10 cellular contexts compared by ENCODE assay signal in genomic region chr6:89299451-89299850, GRCh38. TPM values are rescaled to one million over a fixed set of nuclear protein-coding genes. Genes with fewer than 3 reads are reported as not detected.
DNase-seq lines count a peak whose midpoint lies in the region; ATAC-seq and TF ChIP-seq lines count a peak whose summit lies in the region.
"Had no signal": no experiment of that assay in that cellular context is flagged by ENCODE, and none has a peak within 500 bp of the region (broad histone marks: within the 10 kb centered on the region; RNA-seq: fewer than 3 reads in every experiment).

No MANE protein-coding gene starts in this region.

- no peaks in the 10 kb centered on the region for H3K27me3 Mint-ChIP-seq in mesothelial cell of epicardium (ENCODE audit: low read depth)
- H3K27me3 Mint-ChIP-seq: IgD-negative memory B cell had no signal

- H2BK20ac ChIP-seq in IMR-90 (ENCODE audit: low read depth, low read length), result no peak overlapping the region

- no peaks in the 10 kb centered on the region for H3K79me1 ChIP-seq in IMR-90 (ENCODE audit: low read depth in 1 of 2, low read length in 2 of 2)

- no peak overlapping the region for H2AK9ac ChIP-seq in IMR-90 (replicated peaks; ENCODE audit: low read depth, low read length, poor library complexity)

- H3K9me3 ChIP-seq in IMR-90 (ENCODE audit: control insufficient read depth, insufficient read depth, low read length), result no peaks in the 10 kb centered on the region; the same call in none of the 2 replicates

- no peak overlapping the region for H4K8ac ChIP-seq in IMR-90 (ENCODE audit: low read depth in 2 of 2, low read length in 2 of 2)

- no peak overlapping the region for H3K14ac ChIP-seq in IMR-90 (replicated peaks; ENCODE audit: low read depth, low read length)

- peaks cover 9% of the 10 kb centered on the region; the same call in 1 of the 2 replicates for H3K9me1 ChIP-seq in IMR-90 (ENCODE audit: insufficient read depth, low read length)

- no peak overlapping the region for H3K9ac ChIP-seq in IMR-90 (ENCODE audit: low read depth, low read length)

- no peak overlapping the region for H2AK5ac ChIP-seq in IMR-90 (ENCODE audit: low read depth, low read length)

- H4K20me1 ChIP-seq in IMR-90 (ENCODE audit: insufficient read depth, low read length), result peaks cover 5% of the 10 kb centered on the region; the same call in 1 of the 2 replicates

- no peak for TF ChIP-seq RAD21 in IMR-90 (IDR thresholded peaks at IDR 0.05; ENCODE audit: low read length)

- intact Hi-C loops in IMR-90 (cut with micrococcal nuclease), result no loop called here

- no peak overlapping the region for H3K23ac ChIP-seq in IMR-90 (ENCODE audit: low read depth, low read length)

- CTCF ChIA-PET in IMR-90 (lab: Yijun Ruan, JAX), result interaction anchor here (0.6 to 0.8 kb wide), 2 partner anchors 13 to 433 kb away, joined by 3 read pairs; no protein-coding TSS in a partner anchor

- no peaks in the 10 kb centered on the region; the same call in 1 of the 2 replicates for H3K36me3 ChIP-seq in GM06990 (ENCODE audit: control insufficient read depth, insufficient read depth, low read length)
- H3K36me3 ChIP-seq in IMR-90 (ENCODE audit: control insufficient read depth, insufficient read depth, low read length), result no peaks in the 10 kb centered on the region

- in situ Hi-C loops in IMR-90 (cut with MboI; ENCODE audit: low sequenced_read_pairs) (no loop called here), astrocyte of the spinal cord (cut with HindIII; ENCODE audit: low sequenced_read_pairs) (no loop called here)

- dilution Hi-C loops in IMR-90 (cut with HindIII; ENCODE audit: low sequenced_read_pairs, unreplicated experiment), result no loop called here

- H3K4me3 ChIP-seq in GM06990 (replicated peaks; ENCODE audit: low read depth, low read length) (no peak overlapping the region), IMR-90 (ENCODE audit: insufficient read depth, low read depth, low read length) (no peak overlapping the region), astrocyte of the spinal cord (ENCODE audit: low read depth, low read length) (no peak overlapping the region)

- H3K18ac ChIP-seq in IMR-90 (ENCODE audit: low read depth, low read length), result no peak overlapping the region

- H3K4me3 Mint-ChIP-seq in mesothelial cell of epicardium, result no peak overlapping the region

- H4K91ac ChIP-seq in IMR-90 (ENCODE audit: insufficient read depth, low read depth, low read length), result no peak overlapping the region

- WGBS in IMR-90 (ENCODE audit: extremely low coverage in 2 of 2, insufficient read length in 1 of 2), 2 experiments, result no CpG with 5 or more reads among the region's 7 CpGs

- TF ChIP-seq CTCF in GM06990 (IDR thresholded peaks at IDR 0.05; ENCODE audit: insufficient read depth, low read length, poor library complexity, severe bottlenecking) (peak; percentile 24), IMR-90 (conservative IDR thresholded peaks at IDR 0.05; ENCODE audit: low read depth, low read length) (0 out of 2 replicates have a peak, but pooled peaks have one; percentile 13), astrocyte of the spinal cord (IDR thresholded peaks at IDR 0.05; ENCODE audit: low read depth, low read length) (peak; percentile 17), mesothelial cell of epicardium (IDR thresholded peaks at IDR 0.05; ENCODE audit: unreplicated experiment) (no peak)

- H3K4ac ChIP-seq in IMR-90 (ENCODE audit: low read depth, low read length), result no peak overlapping the region

- no TSS peak for BruUV-seq in IMR-90 (replicated peaks; lab: Mats Ljungman, UMichigan)

- H3K27me3 ChIP-seq in GM06990 (replicated peaks; ENCODE audit: control insufficient read depth, insufficient read depth, low read length) (no peaks in the 10 kb centered on the region), IMR-90 (ENCODE audit: control insufficient read depth, insufficient read depth, low read length) (peaks cover 17% of the 10 kb centered on the region)

- no peak for TF ChIP-seq POLR2A in IMR-90 (IDR thresholded peaks at IDR 0.05; ENCODE audit: low read depth, low read length)

- peaks cover 2% of the 10 kb centered on the region for H3K36me3 Mint-ChIP-seq in mesothelial cell of epicardium

- ATAC-seq in IMR-90 (ENCODE audit: low read depth) (no peak), HG03108 (IDR thresholded peaks at IDR 0.05; ENCODE audit: unreplicated experiment) (no peak)

- no peak overlapping the region for H3K56ac ChIP-seq in IMR-90 (ENCODE audit: extremely low read depth, insufficient read depth, low read length)

- no peak overlapping the region for H2BK15ac ChIP-seq in IMR-90 (ENCODE audit: low read depth, low read length)

- H3K27ac ChIP-seq in IMR-90 (ENCODE audit: insufficient read depth, low read length), result no peak overlapping the region
- H3K27ac ChIP-seq: RWPE1 had no signal

- H3K27ac Mint-ChIP-seq in mesothelial cell of epicardium, result peak overlapping the region; percentile 93

- no peak overlapping the region for H4K5ac ChIP-seq in IMR-90 (ENCODE audit: low read depth, low read length)

- no peak overlapping the region for H2BK120ac ChIP-seq in IMR-90 (ENCODE audit: low read depth, low read length)

- H3K4me1 Mint-ChIP-seq in mesothelial cell of epicardium, result peaks cover 22% of the 10 kb centered on the region

- POLR2A ChIA-PET in IMR-90 (lab: Charles Lee; ENCODE audit: unreplicated experiment), result no interaction called here

- no peak overlapping the region for H2AFZ ChIP-seq in IMR-90 (replicated peaks; ENCODE audit: low read length, poor library complexity)

- no peak overlapping the region for H2BK5ac ChIP-seq in IMR-90 (ENCODE audit: low read depth, low read length, poor library complexity, severe bottlenecking)

- peaks cover 9% of the 10 kb centered on the region for H3K4me1 ChIP-seq in IMR-90 (ENCODE audit: control insufficient read depth, insufficient read depth, low read length)

- no peak for DNase-seq in GM06990 (ENCODE audit: extremely low read depth, insufficient read length)
- peak; percentile 24 for DNase-seq in IMR-90
- DNase-seq in astrocyte of the spinal cord (ENCODE audit: low read depth, low spot score), result no peak
- no peak for DNase-seq in mesothelial cell of epicardium (ENCODE audit: low spot score in 2 of 2, unreplicated experiment in 2 of 2)
- no peak for DNase-seq in hepatic stellate cell (ENCODE audit: low spot score)
- DNase-seq in activated CD4-positive, alpha-beta T cell treated with anti-CD3 and anti-CD28 coated beads, Interleukin-2, amount 50 U/mL, for 4 hours, result no peak
- DNase-seq: activated CD8-positive, alpha-beta memory T cell treated with anti-CD3 and anti-CD28 coated beads, Interleukin-2, amount 50 U/mL, for 48 hours had no signal

- H3K4me2 ChIP-seq in IMR-90 (ENCODE audit: low read depth, low read length), result no peak overlapping the region

- H3K9me3 Mint-ChIP-seq in mesothelial cell of epicardium, result peaks cover 8% of the 10 kb centered on the region

TF ChIP-seq in IMR-90, 13 proteins besides CTCF, POLR2A, EP300 and RAD21:
- TF ChIP-seq MXI1 (IDR thresholded peaks at IDR 0.05; ENCODE audit: borderline replicate concordance, low read depth, low read length) (no peak), RCOR1 (IDR thresholded peaks at IDR 0.05; ENCODE audit: insufficient replicate concordance, low read length) (no peak), NFE2L2 (IDR thresholded peaks at IDR 0.05; ENCODE audit: low read depth, low read length) (no peak), ELK1 (IDR thresholded peaks at IDR 0.05; ENCODE audit: borderline replicate concordance, low read depth, low read length) (no peak), CEBPB (IDR thresholded peaks at IDR 0.05; ENCODE audit: low read depth, low read length) (no peak), FOS (IDR thresholded peaks at IDR 0.05; ENCODE audit: low read depth, low read length) (no peak), MAFK (IDR thresholded peaks at IDR 0.05; ENCODE audit: low read depth, low read length) (no peak), BHLHE40 (IDR thresholded peaks at IDR 0.05; ENCODE audit: low read depth, low read length) (no peak), SMC3 (IDR thresholded peaks at IDR 0.05; ENCODE audit: low read depth, low read length) (no peak), CHD1 (IDR thresholded peaks at IDR 0.05; ENCODE audit: low read depth, low read length) (no peak), USF2 (IDR thresholded peaks at IDR 0.05; ENCODE audit: low read depth, low read length) (no peak), MAZ (IDR thresholded peaks at IDR 0.05; ENCODE audit: borderline replicate concordance, low read depth, low read length) (no peak), RFX5 (IDR thresholded peaks at IDR 0.05; ENCODE audit: low read depth, low read length) (no peak)
TF ChIP-seq in IMR-90: peak in this region for 0.

RNA-seq across cellular contexts. Expression of gene GABRR2, which starts 15.6 kb away (rescaled TPM):
- total RNA-seq in IMR-90 (2012; rRNA removed) (under 0.01 TPM in 1 of 2 replicates, not detected in the other), mesothelial cell of epicardium (0.75 to 1.3 TPM (median 0.87 TPM) in 3 replicates)
- 0.24 and 0.26 TPM in 2 replicates for polyA plus RNA-seq in IMR-90 (2012; rRNA removed)
- 0.16 TPM in 1 of 2 replicates, not detected in the other for polyA plus RNA-seq in IMR-90 (2012; cell fraction: cytosol; rRNA removed)
- polyA plus RNA-seq in IMR-90 (2012; cell fraction: nucleus; rRNA removed; ENCODE audit: low replicate concordance), result 1.4 and 2.4 TPM in 2 replicates

RNA-seq across cellular contexts. Expression of gene UBE2J1, which starts 53.1 kb away (rescaled TPM):
- total RNA-seq in IMR-90 (2012; rRNA removed) (35.3 and 37.8 TPM in 2 replicates), mesothelial cell of epicardium (32.2 to 35.0 TPM (median 34.2 TPM) in 3 replicates)
- polyA plus RNA-seq in IMR-90 (2012; rRNA removed), result 19.8 and 20.9 TPM in 2 replicates
- 7.4 and 9.8 TPM in 2 replicates for polyA plus RNA-seq in IMR-90 (2012; cell fraction: cytosol; rRNA removed)
- 3.3 and 14.2 TPM in 2 replicates for polyA plus RNA-seq in IMR-90 (2012; cell fraction: nucleus; rRNA removed; ENCODE audit: low replicate concordance)
